In the genomic region with DNA sequence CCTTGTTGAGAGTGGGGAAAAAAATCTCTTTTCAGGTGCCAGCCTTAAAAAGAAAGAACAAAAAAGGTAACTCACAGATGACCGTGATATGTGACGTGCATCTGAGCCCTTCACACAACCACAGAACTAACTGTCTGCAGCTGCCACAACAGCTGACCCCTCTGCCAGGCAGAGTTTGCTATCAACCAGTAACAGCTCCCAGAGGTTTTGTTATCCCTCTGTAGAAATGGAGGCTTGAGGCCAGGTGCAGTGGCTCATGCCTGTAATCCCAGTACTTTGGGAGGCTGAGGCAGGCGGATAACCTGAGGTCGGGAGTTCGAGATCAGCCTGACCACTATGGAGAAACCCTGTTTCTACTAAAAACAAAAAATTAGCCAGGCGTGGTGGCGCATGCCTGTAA, we compare ENCODE assay signal across 24 cellular contexts. TPM values are rescaled to one million over a fixed set of nuclear protein-coding genes. Genes with fewer than 3 reads are reported as not detected.
DNase-seq lines count a peak whose midpoint lies in the region; FAIRE-seq and TF ChIP-seq lines count a peak whose summit lies in the region.
"Had no signal": no experiment of that assay in that cellular context is flagged by ENCODE, and none has a peak within 500 bp of the region (broad histone marks: within the 10 kb centered on the region; RNA-seq: fewer than 3 reads in every experiment).

No MANE protein-coding gene starts in this region.

- no peak for TF ChIP-seq CTCF in spleen (IDR thresholded peaks at IDR 0.05 in 8 of 11, conservative IDR thresholded peaks at IDR 0.05 in 3 of 11)

- H3K4me3 ChIP-seq in spleen = no peak overlapping the region
- H3K4me3 ChIP-seq: A549, GM23338 had no signal

- DNase-seq in DMS 273 (lab: John Stamatoyannopoulos, UW; ENCODE audit: unreplicated experiment) (peak; percentile 20), DMS 273 treated with DMSO at 0.1 percent for 48 hours (lab: John Stamatoyannopoulos, UW) (no peak), SHP77 (lab: John Stamatoyannopoulos, UW) (peak; percentile 12 to 30), myocyte (ENCODE audit: low read depth) (peak; percentile 73), spleen (peak; percentile 1), GM19240 (ENCODE audit: insufficient read length, low spot score) (no peak), iPS-NIHi7 (ENCODE audit: extremely low spot score) (no peak), RCC 7860 (ENCODE audit: low spot score) (no peak)
- DNase-seq: C1 segment of cervical spinal cord; CD4-positive, CD25-positive, alpha-beta regulatory T cell; CD8-positive, alpha-beta memory T cell; COR-L47; DMS153; DMS79; GDM1; HCEC 1CT had no signal

- no peak for TF ChIP-seq POLR2A in spleen (IDR thresholded peaks at IDR 0.05)

- FAIRE-seq in RCC 7860 (lab: Jason Lieb, UNC) = no peak
- FAIRE-seq: A549, GM12892, GM18507, H54 had no signal

- WGBS in spleen, 5 donors = 88 to 95% (median 91%) methylated on average over 7 of the region's 7 CpGs

- no peaks in the 10 kb centered on the region for H3K36me3 ChIP-seq in spleen

- H3K27me3 ChIP-seq in spleen (replicated peaks in 1 of 7) = peaks cover 0 to 100% (median 32%) of the 10 kb centered on the region in 7 donors

- intact Hi-C loops in spleen (cut with DNase I; ENCODE audit: low total_unique reads) = no loop called here

- peaks cover 0 to 3% (median 0%) of the 10 kb centered on the region in 8 donors for H3K9me3 ChIP-seq in spleen
- H3K9me3 ChIP-seq: A549 had no signal

- peaks cover 0 to 12% (median 10%) of the 10 kb centered on the region in 6 donors for H3K4me1 ChIP-seq in spleen

- H3K27ac ChIP-seq in spleen = no peak overlapping the region
- H3K27ac ChIP-seq: 22Rv1, A549 had no signal

RNA-seq across cellular contexts. Expression of gene SLC52A3, which starts 42.8 kb away (rescaled TPM):
- total RNA-seq in myocyte = not detected in 2 replicates
- not detected for polyA plus RNA-seq in myocyte (2012)
- total RNA-seq in spleen = under 1 TPM in 4 of 7 donors, not detected in 3; 0.17 to 0.44 (median 0.27) TPM
- polyA plus RNA-seq in spleen = under 1 TPM; 0.03 to 0.08 (median 0.04) TPM
- total RNA-seq: CD4-positive, CD25-positive, alpha-beta regulatory T cell; CD8-positive, alpha-beta memory T cell had no signal
- polyA plus RNA-seq: CD4-positive, CD25-positive, alpha-beta regulatory T cell; CD8-positive, alpha-beta memory T cell had no signal

RNA-seq across cellular contexts. Expression of gene SCRT2, which starts 49.9 kb away (rescaled TPM):
- not detected in 2 replicates for total RNA-seq in myocyte
- not detected for polyA plus RNA-seq in myocyte (2012)
- total RNA-seq in spleen = under 1 TPM in 1 of 7 donors, not detected in 6; 0.09 TPM
- polyA plus RNA-seq in spleen = not detected
- total RNA-seq: CD4-positive, CD25-positive, alpha-beta regulatory T cell; CD8-positive, alpha-beta memory T cell; Daoy; HT-29 had no signal
- polyA plus RNA-seq: A549; CD4-positive, CD25-positive, alpha-beta regulatory T cell; CD8-positive, alpha-beta memory T cell; GM23338 had no signal

Comparison
In these comparisons a context has a peak if more than half of its experiments do, and no peak if none do; other contexts are left out.
1. DNase-seq: peak in DMS 273 (single experiment), SHP77 (2 of 2), myocyte (single experiment) and spleen (single experiment); none in DMS 273 treated with DMSO at 0.1 percent for 48 hours (single experiment), GM19240 (single experiment), iPS-NIHi7 (single experiment) and RCC 7860 (single experiment).